Comparison of ENCODE assay signal across 1 cellular context in genomic region chr3:42490243-42490642, GRCh38.
TF ChIP-seq lines count a peak whose summit lies in the region.

No MANE protein-coding gene starts in this region.

TF ChIP-seq in HepG2, 621 proteins besides CTCF, POLR2A, EP300 and RAD21 (continued from another document):
- TF ChIP-seq ZNF605 (CRISPR knock-in tag; IDR thresholded peaks at IDR 0.05) (no peak), MAZ (IDR thresholded peaks at IDR 0.05; ENCODE audit: borderline replicate concordance, low read depth, low read length) (no peak), MAZ (CRISPR knock-in tag; IDR thresholded peaks at IDR 0.05; ENCODE audit: low read depth) (no peak), SRSF1 (optimal IDR thresholded peaks at IDR 0.05; ENCODE audit: low read depth, low read length) (no peak), MAFF (IDR thresholded peaks at IDR 0.05; ENCODE audit: low read depth, low read length) (no peak), HOXD1 (CRISPR knock-in tag; IDR thresholded peaks at IDR 0.05) (no peak), NFE2 (CRISPR knock-in tag; IDR thresholded peaks at IDR 0.05) (no peak), SETDB1 (CRISPR knock-in tag; IDR thresholded peaks at IDR 0.05; ENCODE audit: borderline replicate concordance) (no peak)
TF ChIP-seq in HepG2: peak in this region for 0.
